In genomic region chr5:155943516-155944407, GRCh38 we compare ENCODE assay signal across 8 cellular contexts.
DNase-seq lines count a peak whose midpoint lies in the region; ATAC-seq and TF ChIP-seq lines count a peak whose summit lies in the region.

No MANE protein-coding gene starts in this region.

- H3K4me1 Mint-ChIP-seq in activated CD4-positive, alpha-beta memory T cell treated with anti-CD3 and anti-CD28 coated beads, Interleukin-2, amount 10 ng/mL, durations not matched to agents 7 days and 5 days = no peaks in the 10 kb centered on the region
- peaks cover 5% of the 10 kb centered on the region for H3K4me1 Mint-ChIP-seq in nephron

- H3K9me3 Mint-ChIP-seq in activated CD4-positive, alpha-beta memory T cell treated with anti-CD3 and anti-CD28 coated beads, Interleukin-2, amount 10 ng/mL, durations not matched to agents 7 days and 5 days = no peaks in the 10 kb centered on the region
- H3K9me3 Mint-ChIP-seq in nephron = no peaks in the 10 kb centered on the region

- POLR2A ChIA-PET in activated CD4-positive, alpha-beta memory T cell treated with anti-CD3 and anti-CD28 coated beads, Interleukin-2, amount 10 ng/mL, durations not matched to agents 7 days and 5 days (lab: Charles Lee) = no interaction called here

- H3K27me3 Mint-ChIP-seq in activated CD4-positive, alpha-beta memory T cell treated with anti-CD3 and anti-CD28 coated beads, Interleukin-2, amount 10 ng/mL, durations not matched to agents 7 days and 5 days = peaks cover 5% of the 10 kb centered on the region
- H3K27me3 Mint-ChIP-seq in nephron (ENCODE audit: low read depth) = no peaks in the 10 kb centered on the region

- peak; percentile 80 for ATAC-seq in GM18519 (IDR thresholded peaks at IDR 0.05; ENCODE audit: low FRiP score, unreplicated experiment)
- ATAC-seq in HG02943 (IDR thresholded peaks at IDR 0.05; ENCODE audit: low read depth, unreplicated experiment) = peak; percentile 61

- peak; percentile 14 to 21 for DNase-seq in AML-193 (lab: John Stamatoyannopoulos, UW)
- DNase-seq in NCI-H2029 (lab: John Stamatoyannopoulos, UW) = peak; percentile 33
- peak; percentile 38 for DNase-seq in activated CD4-positive, alpha-beta memory T cell treated with anti-CD3 and anti-CD28 coated beads, Interleukin-2, amount 10 ng/mL, durations not matched to agents 7 days and 5 days
- peak; percentile 61 for DNase-seq in fibroblast of mammary gland (ENCODE audit: low read depth)
- DNase-seq in GOT3 (lab: John Stamatoyannopoulos, UW) = no peak

- TF ChIP-seq CTCF in fibroblast of mammary gland (conservative IDR thresholded peaks at IDR 0.05; ENCODE audit: control insufficient read depth, insufficient read depth, low read depth, low read length) (peak; percentile 92), nephron (IDR thresholded peaks at IDR 0.05; ENCODE audit: unreplicated experiment in 3 of 3) (peak; percentile 87 to 93 (median 91))

- no peak overlapping the region for H3K27ac Mint-ChIP-seq in activated CD4-positive, alpha-beta memory T cell treated with anti-CD3 and anti-CD28 coated beads, Interleukin-2, amount 10 ng/mL, durations not matched to agents 7 days and 5 days
- peak overlapping the region in 1 of 3 experiments; percentile 20 for H3K27ac Mint-ChIP-seq in nephron

- no peak overlapping the region for H3K4me3 ChIP-seq in fibroblast of mammary gland (ENCODE audit: control insufficient read depth, low read depth, low read length)

- H3K36me3 Mint-ChIP-seq in activated CD4-positive, alpha-beta memory T cell treated with anti-CD3 and anti-CD28 coated beads, Interleukin-2, amount 10 ng/mL, durations not matched to agents 7 days and 5 days (ENCODE audit: low read depth) = no peaks in the 10 kb centered on the region
- H3K36me3 Mint-ChIP-seq in nephron (ENCODE audit: low read depth) = no peaks in the 10 kb centered on the region

- CTCF ChIA-PET in activated CD4-positive, alpha-beta memory T cell treated with anti-CD3 and anti-CD28 coated beads, Interleukin-2, amount 10 ng/mL, durations not matched to agents 7 days and 5 days (lab: Charles Lee) = interaction anchor here (1.2 kb wide), 2 partner anchors 11 to 1189 kb away, joined by 3 to 6 read pairs; no protein-coding TSS in a partner anchor

- no peak overlapping the region for H3K4me3 Mint-ChIP-seq in activated CD4-positive, alpha-beta memory T cell treated with anti-CD3 and anti-CD28 coated beads, Interleukin-2, amount 10 ng/mL, durations not matched to agents 7 days and 5 days
- no peak overlapping the region for H3K4me3 Mint-ChIP-seq in nephron
